ENCODE assay signal across 2 cellular contexts in the genomic region with DNA sequence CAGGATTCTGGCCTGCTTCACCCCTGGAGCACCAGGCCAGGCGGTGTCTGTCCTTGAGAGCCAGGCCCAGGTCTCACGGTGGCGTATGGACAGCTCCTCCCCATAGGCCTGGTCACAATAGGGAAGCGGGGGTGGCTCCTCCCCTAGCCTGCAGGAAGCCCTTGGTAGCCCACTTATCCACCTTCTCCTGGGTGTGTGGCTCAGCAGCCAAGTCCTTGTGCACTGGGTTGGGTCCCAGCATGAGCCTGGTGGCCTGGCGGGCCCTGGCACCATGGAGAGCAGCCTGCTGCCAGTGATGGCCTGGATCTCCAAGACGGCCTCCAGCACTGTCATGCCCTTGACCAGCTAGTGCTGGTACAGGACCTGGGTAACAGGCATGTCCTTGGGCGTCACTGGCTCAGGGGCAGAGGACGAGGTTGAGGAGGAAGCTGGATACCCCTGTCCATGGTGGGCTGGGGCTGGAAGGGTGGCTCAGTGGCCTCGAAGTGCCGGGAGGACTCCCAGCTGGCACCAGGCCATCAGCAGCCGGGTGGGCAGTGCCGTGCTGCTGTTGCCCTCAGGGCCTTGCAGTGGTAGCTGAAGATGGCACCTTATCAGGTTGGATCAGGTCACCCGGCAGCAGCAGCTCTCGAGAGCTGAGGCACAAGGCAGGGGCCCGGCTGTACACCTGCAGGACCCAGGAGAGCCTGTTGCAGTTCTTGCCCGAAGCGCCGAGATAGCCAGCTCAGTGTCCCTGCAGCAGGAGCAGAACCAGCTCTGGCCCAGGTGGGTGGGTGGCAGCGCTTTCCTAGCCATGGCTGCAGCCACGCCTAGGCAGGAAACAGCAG.
TF ChIP-seq lines count a peak whose summit lies in the region.

No MANE protein-coding gene starts in this region.

TF ChIP-seq in GM23338, 12 proteins besides CTCF, POLR2A, EP300 and RAD21:
- no peak for TF ChIP-seq STAT1 (IDR thresholded peaks at IDR 0.05; ENCODE audit: unreplicated experiment)
- no peak for TF ChIP-seq ZNF114 (CRISPR knock-in tag; IDR thresholded peaks at IDR 0.05)
- no peak for TF ChIP-seq ZNF462 (CRISPR knock-in tag; IDR thresholded peaks at IDR 0.05)
- no peak for TF ChIP-seq EZH2 (IDR thresholded peaks at IDR 0.05; ENCODE audit: low read depth, unreplicated experiment)
- no peak for TF ChIP-seq ZNF331 (CRISPR knock-in tag; IDR thresholded peaks at IDR 0.05; ENCODE audit: low read depth)
- peak; percentile 49 for TF ChIP-seq REST (IDR thresholded peaks at IDR 0.05; ENCODE audit: unreplicated experiment)

TF ChIP-seq in GM12878, 131 proteins besides CTCF, POLR2A, EP300 and RAD21:
- peak; percentile 63; the same call in 1 of the 2 replicates for TF ChIP-seq REST (IDR thresholded peaks at IDR 0.05; ENCODE audit: low read depth, low read length)
- TF ChIP-seq, protein P1, sequence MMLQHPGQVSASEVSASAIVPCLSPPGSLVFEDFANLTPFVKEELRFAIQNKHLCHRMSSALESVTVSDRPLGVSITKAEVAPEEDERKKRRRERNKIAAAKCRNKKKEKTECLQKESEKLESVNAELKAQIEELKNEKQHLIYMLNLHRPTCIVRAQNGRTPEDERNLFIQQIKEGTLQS (IDR thresholded peaks at IDR 0.05; ENCODE audit: borderline replicate concordance, extremely low read depth, low read depth, low read length), result no peak
